In the genomic region with DNA sequence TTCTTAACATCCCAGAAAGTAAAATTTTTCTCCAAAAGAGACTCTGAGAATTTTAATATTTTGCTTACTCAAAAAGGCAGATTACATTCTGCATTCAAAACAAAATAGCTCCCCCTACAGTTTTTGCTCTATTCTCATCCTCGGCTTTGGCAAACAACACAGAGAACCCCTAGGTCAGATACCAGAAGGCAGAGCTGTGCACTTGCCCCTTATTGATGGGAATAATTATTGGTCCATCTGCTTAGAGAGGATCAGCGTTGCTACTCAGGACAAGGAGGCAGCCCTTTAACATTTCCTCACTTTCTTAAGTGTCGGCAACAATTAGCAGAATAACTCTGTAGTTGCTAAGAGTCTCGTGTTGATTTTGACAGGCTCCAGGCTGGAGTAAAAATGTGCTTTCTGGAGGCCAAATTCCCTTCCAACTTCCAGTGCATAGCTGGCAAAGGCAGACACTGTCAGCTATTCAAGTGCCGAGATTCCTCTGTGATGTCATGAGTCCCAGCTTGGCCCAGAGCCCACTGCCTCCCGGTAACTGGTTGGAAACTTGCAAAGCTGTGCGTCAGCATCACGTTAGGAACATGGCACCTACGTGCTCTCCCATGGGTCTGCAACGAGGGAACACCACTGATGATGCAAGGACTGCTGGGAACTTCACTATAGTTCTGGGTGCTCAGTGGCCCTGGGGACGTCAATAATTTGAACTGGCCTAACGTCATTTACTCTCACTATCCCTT, we compare ENCODE assay signal across 8 cellular contexts.
DNase-seq lines count a peak whose midpoint lies in the region; ATAC-seq, FAIRE-seq and TF ChIP-seq lines count a peak whose summit lies in the region.

No MANE protein-coding gene starts in this region.

- H3K36me3 Mint-ChIP-seq in activated CD8-positive, alpha-beta T cell treated with anti-CD3 and anti-CD28 coated beads for 36 hours (ENCODE audit: low read depth) = no peaks in the 10 kb centered on the region

- H3K79me1 ChIP-seq in H1 (ENCODE audit: low read depth, low read length) = no peaks in the 10 kb centered on the region

- no peak overlapping the region for H3K9ac ChIP-seq in H1 (replicated peaks in 1 of 4; ENCODE audit: extremely low read depth in 1 of 4, low read depth in 3 of 4, low read length in 3 of 4)

- intact Hi-C loops in activated CD8-positive, alpha-beta T cell treated with anti-CD3 and anti-CD28 coated beads for 36 hours (cut with micrococcal nuclease) = no loop called here

- CTCF ChIA-PET in A549 (lab: Yijun Ruan, JAX) = interaction anchor here (0.9 to 2.7 kb wide), 4 partner anchors 8 to 637 kb away, joined by 3 to 8 read pairs (median 4); no protein-coding TSS in a partner anchor
- CTCF ChIA-PET in H1 (lab: Charles Lee; ENCODE audit: partially characterized antibody) = interaction anchor here (0.6 to 4.1 kb wide), 49 partner anchors 8 to 786 kb away, joined by 3 to 37 read pairs (median 3); no protein-coding TSS in a partner anchor
- CTCF ChIA-PET in activated CD8-positive, alpha-beta T cell treated with anti-CD3 and anti-CD28 coated beads for 36 hours (lab: Charles Lee) = interaction anchor here (0.6 kb wide), 1 partner anchor 1071 kb away, joined by 3 read pairs; no protein-coding TSS in a partner anchor

- H4K8ac ChIP-seq in H1 (ENCODE audit: extremely low read depth, insufficient read depth, low read length) = no peak overlapping the region

- TF ChIP-seq POLR2A in A549 (IDR thresholded peaks at IDR 0.05; ENCODE audit: low read length) (no peak), H1 (IDR thresholded peaks at IDR 0.05; ENCODE audit: control extremely low read depth in 1 of 2, low read depth in 2 of 2, low read length in 2 of 2) (no peak)

- no peak overlapping the region; the same call in 1 of the 2 replicates for H2BK12ac ChIP-seq in H1 (ENCODE audit: low read depth, low read length)

- no peaks in the 10 kb centered on the region for H3K36me3 ChIP-seq in H1 (ENCODE audit: control insufficient read depth in 2 of 4, insufficient read depth in 4 of 4, low read length in 3 of 4)

- POLR2A ChIA-PET in A549 (lab: Yijun Ruan, JAX) = interaction anchor here (0.6 kb wide), 1 partner anchor 38 kb away, joined by 4 read pairs; no protein-coding TSS in a partner anchor
- POLR2A ChIA-PET in H1 (lab: Charles Lee; ENCODE audit: partially characterized antibody) = interaction anchor here (0.6 kb wide), 1 partner anchor 8 kb away, joined by 4 read pairs; no protein-coding TSS in a partner anchor
- POLR2A ChIA-PET in activated CD8-positive, alpha-beta T cell treated with anti-CD3 and anti-CD28 coated beads for 36 hours (lab: Charles Lee) = no interaction called here

- no peak overlapping the region for H3K4me3 ChIP-seq in A549
- H3K4me3 ChIP-seq in H1 (ENCODE audit: extremely low read depth in 1 of 4, insufficient read depth in 2 of 4, low read depth in 3 of 4, low read length in 4 of 4) = no peak overlapping the region

- no peak overlapping the region for H2BK5ac ChIP-seq in H1 (ENCODE audit: low read depth, low read length)

- H2BK15ac ChIP-seq in H1 (ENCODE audit: low read length) = no peak overlapping the region

- WGBS in A549 (ENCODE audit: missing lambda C conversion rate) = 4% methylated on average over 12 of the region's 12 CpGs
- WGBS in H1 (ENCODE audit: extremely low coverage in 1 of 2, insufficient coverage in 1 of 2, insufficient read length in 1 of 2, insufficient replicate concordance in 2 of 2, low coverage in 1 of 2, low lambda C conversion rate in 2 of 2, missing lambda C conversion rate in 1 of 2), 2 experiments = 80% methylated on average over 12 of the region's 12 CpGs; no CpG with 5 or more reads in 1 of the 2 experiments

- no peaks in the 10 kb centered on the region for H3K79me2 ChIP-seq in H1 (ENCODE audit: control insufficient read depth in 1 of 2, insufficient read depth in 2 of 2, low read length in 2 of 2)

- H3K9me3 Mint-ChIP-seq in activated CD8-positive, alpha-beta T cell treated with anti-CD3 and anti-CD28 coated beads for 36 hours = peaks cover 7% of the 10 kb centered on the region

- no peaks in the 10 kb centered on the region for H4K20me1 ChIP-seq in H1 (replicated peaks in 1 of 2; ENCODE audit: control insufficient read depth in 1 of 2, insufficient read depth in 2 of 2, low read length in 2 of 2)

- TF ChIP-seq CTCF in A549 (IDR thresholded peaks at IDR 0.05) (no peak), H1 (IDR thresholded peaks at IDR 0.05; ENCODE audit: control extremely low read depth in 1 of 3, insufficient read depth in 1 of 3, low read depth in 1 of 3, low read length in 3 of 3) (peak in 2 of 3 experiments; percentile 32 to 56; a peak in 2 of 4 replicates), GM20000 (IDR thresholded peaks at IDR 0.05; ENCODE audit: extremely low read depth, missing control alignments) (no peak)
- TF ChIP-seq CTCF in activated CD8-positive, alpha-beta T cell treated with anti-CD3 and anti-CD28 coated beads for 36 hours (IDR thresholded peaks at IDR 0.05) = no peak

- no peak overlapping the region for H3K23ac ChIP-seq in H1 (ENCODE audit: insufficient read length)

- H2BK120ac ChIP-seq in H1 (replicated peaks; ENCODE audit: low read depth, low read length) = no peak overlapping the region

- DNase-seq in A549 (ENCODE audit: low read depth in 1 of 2, low spot score in 1 of 2) = peak in 1 of 2 experiments; percentile 48
- peak; percentile 51 for DNase-seq in M059J (ENCODE audit: low read depth)
- no peak for DNase-seq in H1 (ENCODE audit: low read depth in 1 of 2, low spot score in 2 of 2)
- DNase-seq in medulla oblongata (ENCODE audit: extremely low spot score) = peak; percentile 55
- DNase-seq in activated CD8-positive, alpha-beta T cell treated with anti-CD3 and anti-CD28 coated beads for 36 hours = no peak
- no peak for DNase-seq in HTR-8/SVneo (ENCODE audit: insufficient read length, low spot score)
- DNase-seq in NCI-H2107 (lab: John Stamatoyannopoulos, UW) = no peak
- no peak for DNase-seq in GM20000 (ENCODE audit: low spot score)

- H3K14ac ChIP-seq in H1 (ENCODE audit: insufficient read length) = no peak overlapping the region

- H3K27ac ChIP-seq in A549 (no peak overlapping the region), H1 (ENCODE audit: low read depth, low read length) (no peak overlapping the region)

- no peak for TF ChIP-seq EP300 in A549 (IDR thresholded peaks at IDR 0.05)
- no peak for TF ChIP-seq EP300 in H1 (IDR thresholded peaks at IDR 0.05; ENCODE audit: borderline replicate concordance in 1 of 2, low read depth in 2 of 2, low read length in 2 of 2)

- H3K4me1 ChIP-seq in A549 (no peaks in the 10 kb centered on the region), H1 (replicated peaks in 1 of 4; ENCODE audit: control insufficient read depth in 3 of 4, insufficient read depth in 4 of 4, low read length in 3 of 4) (no peaks in the 10 kb centered on the region)

- no peaks in the 10 kb centered on the region for H3K27me3 ChIP-seq in H1 (replicated peaks in 1 of 4; ENCODE audit: control insufficient read depth in 3 of 4, extremely low read depth in 1 of 4, insufficient read depth in 3 of 4, low read length in 3 of 4)

- H3K4me3 Mint-ChIP-seq in activated CD8-positive, alpha-beta T cell treated with anti-CD3 and anti-CD28 coated beads for 36 hours = no peak overlapping the region

- H2BK20ac ChIP-seq in H1 (ENCODE audit: low read length) = no peak overlapping the region

- no peak overlapping the region for H3K4ac ChIP-seq in H1 (replicated peaks; ENCODE audit: insufficient read length, low read depth, low read length)

- peak overlapping the region; percentile 17; the same call in 1 of the 3 replicates for H3K4me2 ChIP-seq in A549
- no peak overlapping the region for H3K4me2 ChIP-seq in H1 (ENCODE audit: insufficient read depth in 1 of 2, low read depth in 2 of 2, low read length in 2 of 2)

- H3K18ac ChIP-seq in H1 (ENCODE audit: extremely low read depth, low read length) = no peak overlapping the region

- no peak overlapping the region for H2AK5ac ChIP-seq in H1 (ENCODE audit: low read depth, low read length)

- H3K27ac Mint-ChIP-seq in activated CD8-positive, alpha-beta T cell treated with anti-CD3 and anti-CD28 coated beads for 36 hours = no peak overlapping the region

- peak in 1 of 2 experiments; percentile 80; a peak in 4 of 6 replicates for ATAC-seq in A549
- ATAC-seq in activated CD8-positive, alpha-beta T cell treated with anti-CD3 and anti-CD28 coated beads for 36 hours = no peak

- H3K56ac ChIP-seq in H1 (replicated peaks; ENCODE audit: insufficient read length, low read depth, low read length) = no peak overlapping the region

- H3K9me3 ChIP-seq in A549 (no peaks in the 10 kb centered on the region), H1 (ENCODE audit: insufficient read depth in 2 of 2, low read depth in 1 of 2, low read length in 1 of 2) (no peaks in the 10 kb centered on the region)

- H4K91ac ChIP-seq in H1 (replicated peaks; ENCODE audit: insufficient read length, low read length) = no peak overlapping the region

- H2AFZ ChIP-seq in H1 (ENCODE audit: low read length) = peak overlapping the region; percentile 53; the same call in 1 of the 2 replicates

- peak in 1 of 2 experiments; percentile 14; a peak in 1 of 5 replicates for TF ChIP-seq RAD21 in A549 (conservative IDR thresholded peaks at IDR 0.05 in 1 of 2, IDR thresholded peaks at IDR 0.05 in 1 of 2)
- peak; percentile 66 to 75 for TF ChIP-seq RAD21 in H1 (IDR thresholded peaks at IDR 0.05 in 1 of 2, conservative IDR thresholded peaks at IDR 0.05 in 1 of 2; ENCODE audit: low read depth in 2 of 2, low read length in 2 of 2)

- no peaks in the 10 kb centered on the region for H3K23me2 ChIP-seq in H1 (ENCODE audit: low read depth, low read length)

- H3K27me3 Mint-ChIP-seq in activated CD8-positive, alpha-beta T cell treated with anti-CD3 and anti-CD28 coated beads for 36 hours = no peaks in the 10 kb centered on the region

- no peak overlapping the region for H4K5ac ChIP-seq in H1 (ENCODE audit: insufficient read length, low read depth, low read length)

- FAIRE-seq in A549 (lab: Jason Lieb, UNC) (no peak), H1 (lab: Jason Lieb, UNC) (peak; percentile 73), HTR-8/SVneo (lab: Jason Lieb, UNC) (no peak)

- no peaks in the 10 kb centered on the region for H3K4me1 Mint-ChIP-seq in activated CD8-positive, alpha-beta T cell treated with anti-CD3 and anti-CD28 coated beads for 36 hours (ENCODE audit: low read depth)

TF ChIP-seq in A549, 52 proteins besides CTCF, POLR2A, EP300 and RAD21 (continues in another document):
- TF ChIP-seq ZC3H11A (IDR thresholded peaks at IDR 0.05) = no peak

TF ChIP-seq in H1, 55 proteins besides CTCF, POLR2A, EP300 and RAD21 (continues in another document):
- no peak for TF ChIP-seq SAP30 (IDR thresholded peaks at IDR 0.05; ENCODE audit: insufficient read depth, insufficient replicate concordance, low read length)
- no peak for TF ChIP-seq RFX5 (IDR thresholded peaks at IDR 0.05; ENCODE audit: borderline replicate concordance, low read depth, low read length)
- TF ChIP-seq TAF1 (IDR thresholded peaks at IDR 0.05; ENCODE audit: low read depth, low read length) = no peak
- no peak for TF ChIP-seq NRF1 (IDR thresholded peaks at IDR 0.05; ENCODE audit: low read depth, low read length)
- TF ChIP-seq NANOG (IDR thresholded peaks at IDR 0.05; ENCODE audit: insufficient read depth, low read depth, low read length, poor library complexity, severe bottlenecking) = no peak
- TF ChIP-seq, protein P1, sequence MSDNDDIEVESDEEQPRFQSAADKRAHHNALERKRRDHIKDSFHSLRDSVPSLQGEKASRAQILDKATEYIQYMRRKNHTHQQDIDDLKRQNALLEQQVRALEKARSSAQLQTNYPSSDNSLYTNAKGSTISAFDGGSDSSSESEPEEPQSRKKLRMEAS (IDR thresholded peaks at IDR 0.05) = no peak

Comparison
In these comparisons a context has a peak if more than half of its experiments do, and no peak if none do; other contexts are left out.
1. DNase-seq: peak in M059J (single experiment) and medulla oblongata (single experiment); none in H1 (0 of 2), activated CD8-positive, alpha-beta T cell treated with anti-CD3 and anti-CD28 coated beads for 36 hours (single experiment), HTR-8/SVneo (single experiment), NCI-H2107 (single experiment) and GM20000 (single experiment).
2. CTCF ChIP-seq: peak in H1 (2 of 3); none in A549 (single experiment), activated CD8-positive, alpha-beta T cell treated with anti-CD3 and anti-CD28 coated beads for 36 hours (single experiment) and GM20000 (single experiment).